In genomic region chr5:76870046-76870445, GRCh38 we compare ENCODE assay signal across 17 cellular contexts. TPM values are rescaled to one million over a fixed set of nuclear protein-coding genes. Genes with fewer than 3 reads are reported as not detected.
"Had no signal": no experiment of that assay in that cellular context is flagged by ENCODE, and none has a peak within 500 bp of the region (broad histone marks: within the 10 kb centered on the region; RNA-seq: fewer than 3 reads in every experiment).

No MANE protein-coding gene starts in this region.

- H3K27me3 ChIP-seq: transverse colon had no signal

- H3K36me3 ChIP-seq: transverse colon had no signal

- H3K9me3 ChIP-seq: mucosa of descending colon, transverse colon had no signal

- H3K27ac ChIP-seq: transverse colon had no signal

- H3K9me3 Mint-ChIP-seq: activated B cell treated with CpG ODN at 0.5 μM for 24 hours; activated naive CD4-positive, alpha-beta T cell treated with anti-CD3 and anti-CD28 coated beads, Interleukin-2, amount 10 ng/mL, durations not matched to agents 7 days and 5 days; activated T-helper 17 cell treated with anti-CD3 and anti-CD28 coated beads, Interleukin-2, amount 50 U/mL, for 72 hours; brain; dendritic cell treated with granulocyte-macrophage colony-stimulating factor and Interleukin-4, amounts not matched to agents 40 ng/mL and 50 ng/mL, for 4 days; naive thymus-derived CD8-positive, alpha-beta T cell; stimulated activated naive B cell treated with anti-CD40 and anti-IgM and Interleukin-4, amounts not matched to agents 10 μg/mL and 1 μg/mL and 100 μg/mL, for 72 hours had no signal

- H3K4me3 Mint-ChIP-seq: activated B cell treated with CpG ODN at 0.5 μM for 24 hours; activated naive CD4-positive, alpha-beta T cell treated with anti-CD3 and anti-CD28 coated beads, Interleukin-2, amount 10 ng/mL, durations not matched to agents 7 days and 5 days; activated T-helper 17 cell treated with anti-CD3 and anti-CD28 coated beads, Interleukin-2, amount 50 U/mL, for 72 hours; brain; dendritic cell treated with granulocyte-macrophage colony-stimulating factor and Interleukin-4, amounts not matched to agents 40 ng/mL and 50 ng/mL, for 4 days; naive thymus-derived CD8-positive, alpha-beta T cell; stimulated activated naive B cell treated with anti-CD40 and anti-IgM and Interleukin-4, amounts not matched to agents 10 μg/mL and 1 μg/mL and 100 μg/mL, for 72 hours had no signal

- H3K36me3 Mint-ChIP-seq: activated naive CD4-positive, alpha-beta T cell treated with anti-CD3 and anti-CD28 coated beads, Interleukin-2, amount 10 ng/mL, durations not matched to agents 7 days and 5 days; brain; naive thymus-derived CD8-positive, alpha-beta T cell; stimulated activated naive B cell treated with anti-CD40 and anti-IgM and Interleukin-4, amounts not matched to agents 10 μg/mL and 1 μg/mL and 100 μg/mL, for 72 hours had no signal

- H3K4me3 ChIP-seq: mucosa of descending colon, transverse colon had no signal

- H3K4me1 Mint-ChIP-seq: activated T-helper 17 cell treated with anti-CD3 and anti-CD28 coated beads, Interleukin-2, amount 50 U/mL, for 72 hours had no signal

- ATAC-seq: activated T-helper 17 cell treated with anti-CD3 and anti-CD28 coated beads, Interleukin-2, amount 50 U/mL, for 72 hours; esophagus mucosa; mucosa of descending colon; naive thymus-derived CD8-positive, alpha-beta T cell; sciatic nerve; stimulated activated naive B cell treated with anti-CD40 and anti-IgM and Interleukin-4, amounts not matched to agents 10 μg/mL and 1 μg/mL and 100 μg/mL, for 72 hours had no signal

- H3K27ac Mint-ChIP-seq: activated B cell treated with CpG ODN at 0.5 μM for 24 hours; activated naive CD4-positive, alpha-beta T cell treated with anti-CD3 and anti-CD28 coated beads, Interleukin-2, amount 10 ng/mL, durations not matched to agents 7 days and 5 days; activated T-helper 17 cell treated with anti-CD3 and anti-CD28 coated beads, Interleukin-2, amount 50 U/mL, for 72 hours; brain; dendritic cell treated with granulocyte-macrophage colony-stimulating factor and Interleukin-4, amounts not matched to agents 40 ng/mL and 50 ng/mL, for 4 days; stimulated activated naive B cell treated with anti-CD40 and anti-IgM and Interleukin-4, amounts not matched to agents 10 μg/mL and 1 μg/mL and 100 μg/mL, for 72 hours had no signal

- DNase-seq: activated B cell treated with CpG ODN at 0.5 μM for 24 hours; activated CD4-positive, alpha-beta T cell treated with anti-CD3 and anti-CD28 coated beads, Interleukin-2, amount 50 U/mL, for 1 hour; activated naive CD4-positive, alpha-beta T cell treated with anti-CD3 and anti-CD28 coated beads, Interleukin-2, amount 10 ng/mL, durations not matched to agents 7 days and 5 days; activated T-cell treated with anti-CD3 and anti-CD28 coated beads for 4 hours; glutamatergic neuron; mucosa of descending colon; naive thymus-derived CD8-positive, alpha-beta T cell; nucleus accumbens; stimulated activated CD4-positive, alpha-beta T cell treated with anti-CD3 and anti-CD28 coated beads, Interleukin-2, amount 100 ng/mL, for 24 hours; stimulated activated naive B cell treated with anti-CD40 and anti-IgM and Interleukin-4, amounts not matched to agents 10 μg/mL and 1 μg/mL and 100 μg/mL, for 72 hours; transverse colon had no signal

- H3K27me3 Mint-ChIP-seq: activated B cell treated with CpG ODN at 0.5 μM for 24 hours; activated naive CD4-positive, alpha-beta T cell treated with anti-CD3 and anti-CD28 coated beads, Interleukin-2, amount 10 ng/mL, durations not matched to agents 7 days and 5 days; activated T-helper 17 cell treated with anti-CD3 and anti-CD28 coated beads, Interleukin-2, amount 50 U/mL, for 72 hours; brain; dendritic cell treated with granulocyte-macrophage colony-stimulating factor and Interleukin-4, amounts not matched to agents 40 ng/mL and 50 ng/mL, for 4 days; stimulated activated naive B cell treated with anti-CD40 and anti-IgM and Interleukin-4, amounts not matched to agents 10 μg/mL and 1 μg/mL and 100 μg/mL, for 72 hours had no signal

RNA-seq across cellular contexts. Expression of gene S100Z, which starts 20.2 kb away (rescaled TPM):
- total RNA-seq: activated B cell treated with CpG ODN at 0.5 μM for 24 hours; lung microvascular endothelial cell; naive thymus-derived CD8-positive, alpha-beta T cell had no signal
- polyA plus RNA-seq: naive thymus-derived CD8-positive, alpha-beta T cell had no signal
